ENCODE assay signal across 11 cellular contexts in the genomic region with DNA sequence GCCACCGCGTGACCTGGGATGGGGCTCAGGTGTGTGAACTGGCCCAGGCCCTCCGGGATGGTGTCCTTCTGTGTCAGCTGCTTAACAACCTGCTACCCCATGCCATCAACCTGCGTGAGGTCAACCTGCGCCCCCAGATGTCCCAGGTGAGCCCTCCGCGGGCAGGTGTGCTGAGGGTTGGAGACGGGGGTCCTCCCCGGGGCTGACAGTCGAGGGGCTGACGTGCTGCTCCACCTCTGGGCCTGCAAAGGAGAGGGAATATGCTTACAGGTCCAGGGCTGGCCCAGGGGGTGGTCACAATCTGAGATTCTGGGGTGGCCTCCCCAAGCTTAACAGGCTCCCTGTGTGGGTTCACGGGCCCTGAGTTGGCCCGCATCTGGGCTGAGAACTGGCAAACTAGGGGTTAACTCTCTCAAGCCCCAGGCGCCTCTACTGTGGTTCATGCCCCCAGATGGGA. TPM values are rescaled to one million over a fixed set of nuclear protein-coding genes. Genes with fewer than 3 reads are reported as not detected.
DNase-seq lines count a peak whose midpoint lies in the region; ATAC-seq and TF ChIP-seq lines count a peak whose summit lies in the region.
"Had no signal": no experiment of that assay in that cellular context is flagged by ENCODE, and none has a peak within 500 bp of the region (broad histone marks: within the 10 kb centered on the region; RNA-seq: fewer than 3 reads in every experiment).

No MANE protein-coding gene starts in this region.

- peaks cover 2% of the 10 kb centered on the region for H3K9me3 Mint-ChIP-seq in activated naive CD4-positive, alpha-beta T cell treated with anti-CD3 and anti-CD28 coated beads for 36 hours

- H3K27ac ChIP-seq in OCI-LY1 (ENCODE audit: low read depth, low read length, poor library complexity, severe bottlenecking) (peak overlapping the region; percentile 95), left lung (peak overlapping the region; percentile 19 to 89), tibial artery (no peak overlapping the region)
- H3K27ac ChIP-seq: brain microvascular endothelial cell, parathyroid adenoma had no signal

- H3K36me3 ChIP-seq in OCI-LY1 (ENCODE audit: insufficient read depth, low read length) (peaks cover 25% of the 10 kb centered on the region), left lung (peaks cover 0 to 2% of the 10 kb centered on the region in 2 donors), tibial artery (no peaks in the 10 kb centered on the region)
- H3K36me3 ChIP-seq: brain microvascular endothelial cell had no signal

- H3K9me3 ChIP-seq in OCI-LY1 (ENCODE audit: low read length): no peaks in the 10 kb centered on the region
- no peaks in the 10 kb centered on the region for H3K9me3 ChIP-seq in left lung
- H3K9me3 ChIP-seq in tibial artery: no peaks in the 10 kb centered on the region

- DNase-seq in activated naive CD4-positive, alpha-beta T cell treated with anti-CD3 and anti-CD28 coated beads for 36 hours: no peak
- DNase-seq in activated naive CD4-positive, alpha-beta T cell treated with Interleukin-2 at 50 U/mL for 16 hours: no peak
- DNase-seq in left lung: no peak
- no peak for DNase-seq in tibial artery
- DNase-seq in NCI-H1417 treated with DMSO at 0.1 percent for 48 hours (lab: John Stamatoyannopoulos, UW): no peak
- DNase-seq: brain microvascular endothelial cell, NCI-H2171 treated with DMSO at 0.1 percent for 48 hours had no signal

- CTCF ChIA-PET in activated naive CD4-positive, alpha-beta T cell treated with anti-CD3 and anti-CD28 coated beads for 36 hours (lab: Charles Lee): interaction anchor here (0.7 to 3.2 kb wide), 11 partner anchors 9 to 256 kb away, joined by 3 to 20 read pairs (median 4); no protein-coding TSS in a partner anchor

- H3K4me1 Mint-ChIP-seq in activated naive CD4-positive, alpha-beta T cell treated with anti-CD3 and anti-CD28 coated beads for 36 hours (ENCODE audit: low read depth): peaks cover 57% of the 10 kb centered on the region

- H3K4me1 ChIP-seq in OCI-LY1 (ENCODE audit: insufficient read depth, low read length, severe bottlenecking) (peaks cover 25% of the 10 kb centered on the region), left lung (peaks cover 0 to 49% of the 10 kb centered on the region in 2 donors), tibial artery (peaks cover 0 to under 1% (median under 1%) of the 10 kb centered on the region in 4 donors)
- H3K4me1 ChIP-seq: parathyroid adenoma had no signal

- peak overlapping the region; percentile 98 for H3K4me3 ChIP-seq in OCI-LY1 (ENCODE audit: low read depth, low read length, poor library complexity, severe bottlenecking)
- peak overlapping the region; percentile 32 to 90 for H3K4me3 ChIP-seq in left lung
- peak overlapping the region; percentile 37 to 40 for H3K4me3 ChIP-seq in tibial artery

- H3K27ac Mint-ChIP-seq in activated naive CD4-positive, alpha-beta T cell treated with anti-CD3 and anti-CD28 coated beads for 36 hours: peak overlapping the region; percentile 97

- 0 out of 2 replicates have a peak, but pooled peaks cover 4% of the 10 kb centered on the region for H3F3A ChIP-seq in OCI-LY1 (ENCODE audit: insufficient read depth, low read length)

- H3K79me2 ChIP-seq in OCI-LY1 (ENCODE audit: insufficient read depth, low read length): peaks cover 41% of the 10 kb centered on the region
- H3K79me2 ChIP-seq: parathyroid adenoma had no signal

- H3K4me2 ChIP-seq in OCI-LY1 (ENCODE audit: low read length): peak overlapping the region; percentile 84

- peak overlapping the region; percentile 98 for H3K4me3 Mint-ChIP-seq in activated naive CD4-positive, alpha-beta T cell treated with anti-CD3 and anti-CD28 coated beads for 36 hours

- peak overlapping the region; percentile 99 for H3K9ac ChIP-seq in OCI-LY1 (ENCODE audit: low read length)
- H3K9ac ChIP-seq: parathyroid adenoma had no signal

- TF ChIP-seq CTCF in OCI-LY1 (IDR thresholded peaks at IDR 0.05; ENCODE audit: low read length): no peak
- no peak for TF ChIP-seq CTCF in left lung (IDR thresholded peaks at IDR 0.05)
- no peak for TF ChIP-seq CTCF in tibial artery (IDR thresholded peaks at IDR 0.05)

- H2AFZ ChIP-seq in OCI-LY1 (ENCODE audit: low read length): no peak overlapping the region
- H2AFZ ChIP-seq: parathyroid adenoma had no signal

- no peaks in the 10 kb centered on the region for H3K27me3 Mint-ChIP-seq in activated naive CD4-positive, alpha-beta T cell treated with anti-CD3 and anti-CD28 coated beads for 36 hours (ENCODE audit: low read depth)

- H4K20me1 ChIP-seq in OCI-LY1 (ENCODE audit: insufficient read depth, low read length): no peaks in the 10 kb centered on the region

- ATAC-seq in left lung: no peak
- no peak for ATAC-seq in GM21526 (IDR thresholded peaks at IDR 0.05; ENCODE audit: low FRiP score, unreplicated experiment)
- no peak for ATAC-seq in HG03520 (IDR thresholded peaks at IDR 0.05; ENCODE audit: unreplicated experiment)

- H3K27me3 ChIP-seq in OCI-LY1 (ENCODE audit: insufficient read depth, low read length) (no peaks in the 10 kb centered on the region), left lung (peaks cover 0 to under 1% of the 10 kb centered on the region in 2 donors), tibial artery (peaks cover 0 to 27% of the 10 kb centered on the region in 2 donors)
- H3K27me3 ChIP-seq: brain microvascular endothelial cell had no signal

- peaks cover 32% of the 10 kb centered on the region for H3K36me3 Mint-ChIP-seq in activated naive CD4-positive, alpha-beta T cell treated with anti-CD3 and anti-CD28 coated beads for 36 hours (ENCODE audit: low read depth)

- intact Hi-C loops in activated naive CD4-positive, alpha-beta T cell treated with anti-CD3 and anti-CD28 coated beads for 36 hours (cut with micrococcal nuclease): loop anchor here (1.0 to 5.0 kb wide), 4 partner anchors 28 to 946 kb away; partner anchors contain the start of gene TRIP10
- intact Hi-C loops in left lung (cut with DNase I): no loop called here
- intact Hi-C loops in tibial artery (cut with DNase I; ENCODE audit: low total_unique reads): no loop called here

- H3K9me2 ChIP-seq in OCI-LY1 (ENCODE audit: low read depth, low read length): no peaks in the 10 kb centered on the region

RNA-seq across cellular contexts. Expression of gene VAV1, which starts 0.4 kb away (rescaled TPM):
- 100 to 1,000 TPM in 1 of 2 experiments, 10 to 100 TPM in 1; 93.6 to 103 TPM for total RNA-seq in activated naive CD4-positive, alpha-beta T cell treated with anti-CD3 and anti-CD28 coated beads for 36 hours
- 10 to 100 TPM; 11.5 to 51.3 TPM for total RNA-seq in left lung

RNA-seq across cellular contexts. Expression of gene SH2D3A, which starts 5.7 kb away (rescaled TPM):
- total RNA-seq in activated naive CD4-positive, alpha-beta T cell treated with anti-CD3 and anti-CD28 coated beads for 36 hours: 10 to 100 TPM; 23.2 to 24.9 TPM
- total RNA-seq in left lung: 10 to 100 TPM; 24.2 to 27.6 TPM

RNA-seq across cellular contexts. Expression of gene TRIP10, which starts 33.4 kb away (rescaled TPM):
- 10 to 100 TPM; 56.2 to 61.1 TPM for total RNA-seq in activated naive CD4-positive, alpha-beta T cell treated with anti-CD3 and anti-CD28 coated beads for 36 hours
- total RNA-seq in left lung: 10 to 100 TPM; 62.3 to 75.3 TPM

RNA-seq across cellular contexts. Expression of gene GPR108, which starts 35.5 kb away (rescaled TPM):
- 10 to 100 TPM; 54.0 to 59.9 TPM for total RNA-seq in activated naive CD4-positive, alpha-beta T cell treated with anti-CD3 and anti-CD28 coated beads for 36 hours
- 10 to 100 TPM; 64.1 to 81.7 TPM for total RNA-seq in left lung

RNA-seq across cellular contexts. Expression of gene C3, which starts 52.4 kb away (rescaled TPM):
- under 1 TPM; 0.81 to 0.94 TPM for total RNA-seq in activated naive CD4-positive, alpha-beta T cell treated with anti-CD3 and anti-CD28 coated beads for 36 hours
- total RNA-seq in left lung: 100 to 1,000 TPM; 748 to 881 TPM

Comparison
In these comparisons a context has a peak if more than half of its experiments do, and no peak if none do; other contexts are left out.
1. H3K27ac ChIP-seq: peak in OCI-LY1 (single experiment) and left lung (2 of 2); none in tibial artery (0 of 2).
2. H3K4me3 ChIP-seq: peak in every context shown above with its lines; median percentile 98 in OCI-LY1; 61 in left lung; 38 in tibial artery.